Comparison of ENCODE assay signal across 8 cellular contexts in the genomic region with DNA sequence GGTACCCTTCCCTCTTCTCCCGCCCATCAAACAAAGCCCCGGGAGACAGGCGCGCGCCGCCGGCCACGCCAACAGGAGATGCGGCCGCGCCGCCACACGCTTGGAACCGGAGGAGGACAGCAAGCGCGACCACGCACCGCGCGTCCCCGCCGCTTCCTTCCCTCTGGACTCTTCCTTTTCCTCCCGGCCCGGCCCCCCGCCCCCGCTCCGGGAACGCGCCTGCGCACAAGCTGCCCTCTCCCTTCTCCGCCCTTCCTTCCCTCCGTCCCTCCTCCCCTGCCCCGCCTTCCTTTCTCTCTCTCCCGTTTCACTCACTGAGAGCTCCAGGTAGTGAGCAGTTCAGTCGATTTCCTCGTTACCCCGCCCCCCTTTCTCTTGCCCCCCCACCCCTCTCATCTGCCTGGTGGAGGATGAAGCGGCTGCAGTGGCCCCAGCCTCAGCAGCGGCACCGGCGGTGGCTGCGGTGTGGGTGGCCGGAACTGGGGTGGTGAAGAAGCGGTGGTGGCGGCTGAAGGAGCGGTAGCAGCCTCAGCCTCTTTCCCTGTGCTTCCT. TPM values are rescaled to one million over a fixed set of nuclear protein-coding genes. Genes with fewer than 3 reads are reported as not detected.
A peak's percentile ranks its signal among the peaks of the same experiment; 100 is the strongest.
DNase-seq lines count a peak whose midpoint lies in the region; ATAC-seq and TF ChIP-seq lines count a peak whose summit lies in the region.

A gene (plus strand): TSS at position 310 of the 552 bp plus-strand sequence. CDS start 569 bp downstream, outside the sequence.

- H3K27me3 ChIP-seq in osteoblast (ENCODE audit: insufficient read depth, low read length): no peaks in the 10 kb centered on the region
- no peaks in the 10 kb centered on the region for H3K27me3 ChIP-seq in testis

- peaks cover 28% of the 10 kb centered on the region for H3K4me1 Mint-ChIP-seq in activated naive CD8-positive, alpha-beta T cell (ENCODE audit: low read depth)
- peaks cover 12% of the 10 kb centered on the region for H3K4me1 Mint-ChIP-seq in glutamatergic neuron (ENCODE audit: low read depth, unreplicated experiment)

- no peak for TF ChIP-seq POLR2A in testis (IDR thresholded peaks at IDR 0.05)

- H3K36me3 ChIP-seq in osteoblast (ENCODE audit: insufficient read depth, low read length): peaks cover 10% of the 10 kb centered on the region
- H3K36me3 ChIP-seq in testis (ENCODE audit: low read depth, missing control alignments): no peaks in the 10 kb centered on the region

- H4K20me1 ChIP-seq in osteoblast (ENCODE audit: insufficient read depth, low read length): peaks cover 10% of the 10 kb centered on the region

- DNase-seq in GM12864 (ENCODE audit: low read depth): peak; percentile 81
- DNase-seq in NCI-H1105 treated with DMSO at 0.1 percent for 48 hours (lab: John Stamatoyannopoulos, UW): peak; percentile 85
- peak; percentile 91 for DNase-seq in SKM-1 treated with dmso at 0.1 percent for 144 hours (lab: John Stamatoyannopoulos, UW; ENCODE audit: unreplicated experiment)
- DNase-seq in glutamatergic neuron: peak; percentile 99
- DNase-seq in osteoblast (ENCODE audit: insufficient read length, low spot score, missing footprints): peak; percentile 97
- peak; percentile 97 for DNase-seq in testis

- peak within 1 kb of the TSS; percentile 86 for H2AFZ ChIP-seq in osteoblast (ENCODE audit: low read length)

- TF ChIP-seq CTCF in GM12864 (IDR thresholded peaks at IDR 0.05; ENCODE audit: low read depth, low read length, missing control alignments): no peak
- no peak for TF ChIP-seq CTCF in glutamatergic neuron (IDR thresholded peaks at IDR 0.05; ENCODE audit: partially characterized antibody, unreplicated experiment)
- TF ChIP-seq CTCF in osteoblast (IDR thresholded peaks at IDR 0.05; ENCODE audit: extremely low read depth, low read depth, low read length): no peak
- no peak for TF ChIP-seq CTCF in testis (IDR thresholded peaks at IDR 0.05)

- peak within 1 kb of the TSS; percentile 63 for H3K4me3 ChIP-seq in GM12864 (ENCODE audit: low read depth, low read length)
- peak within 1 kb of the TSS; percentile 92 for H3K4me3 ChIP-seq in osteoblast (ENCODE audit: insufficient read depth, low read length)
- peak within 1 kb of the TSS; percentile 87 to 99 for H3K4me3 ChIP-seq in testis

- H3K27me3 Mint-ChIP-seq in activated naive CD8-positive, alpha-beta T cell: no peaks in the 10 kb centered on the region
- H3K27me3 Mint-ChIP-seq in glutamatergic neuron (ENCODE audit: unreplicated experiment): no peaks in the 10 kb centered on the region

- intact Hi-C loops in testis (cut with DNase I; ENCODE audit: low total_unique reads): no loop called here

- H3K27ac ChIP-seq in osteoblast (ENCODE audit: low read depth, low read length) (peak within 1 kb of the TSS; percentile 79), testis (peak within 1 kb of the TSS; percentile 89 to 93)

- ATAC-seq in HG02678 (IDR thresholded peaks at IDR 0.05; ENCODE audit: unreplicated experiment): peak; percentile 55

- H3K4me3 Mint-ChIP-seq in activated naive CD8-positive, alpha-beta T cell: peak within 1 kb of the TSS; percentile 100
- H3K4me3 Mint-ChIP-seq in glutamatergic neuron (ENCODE audit: unreplicated experiment): peak within 1 kb of the TSS; percentile 91

- H3K9me3 ChIP-seq in osteoblast (ENCODE audit: low read depth, low read length): no peaks in the 10 kb centered on the region
- no peaks in the 10 kb centered on the region for H3K9me3 ChIP-seq in testis

- H3K9me3 Mint-ChIP-seq in activated naive CD8-positive, alpha-beta T cell (ENCODE audit: low read depth): no peaks in the 10 kb centered on the region
- H3K9me3 Mint-ChIP-seq in glutamatergic neuron (ENCODE audit: unreplicated experiment): peaks cover 7% of the 10 kb centered on the region

- H3K27ac Mint-ChIP-seq in activated naive CD8-positive, alpha-beta T cell: peak within 1 kb of the TSS; percentile 98
- peak within 1 kb of the TSS; percentile 89 for H3K27ac Mint-ChIP-seq in glutamatergic neuron (ENCODE audit: unreplicated experiment)

- H3K4me1 ChIP-seq in osteoblast (ENCODE audit: insufficient read depth, low read length) (peaks cover 6% of the 10 kb centered on the region), testis (peaks cover 11% of the 10 kb centered on the region)

- H3K79me2 ChIP-seq in osteoblast (ENCODE audit: insufficient read depth, low read length): peaks cover 49% of the 10 kb centered on the region

- 1% methylated on average over 43 to 44 of the region's 46 CpGs for WGBS in testis, 2 donors

- H3K4me2 ChIP-seq in osteoblast (ENCODE audit: insufficient read depth, low read length): peak within 1 kb of the TSS; percentile 86

- no peaks in the 10 kb centered on the region for H3K36me3 Mint-ChIP-seq in activated naive CD8-positive, alpha-beta T cell
- H3K36me3 Mint-ChIP-seq in glutamatergic neuron (ENCODE audit: unreplicated experiment): no peaks in the 10 kb centered on the region

RNA-seq across cellular contexts. Expression of the gene that starts here (rescaled TPM):
- total RNA-seq in glutamatergic neuron (ENCODE audit: unreplicated experiment): 55.1 TPM
- 42.4 and 43.8 TPM in 2 replicates for total RNA-seq in osteoblast
- total RNA-seq in testis: 10 to 100 TPM; 61.1 to 65.2 TPM
- polyA plus RNA-seq in testis (ENCODE audit: insufficient read depth, low read depth, low replicate concordance): 45.9 TPM

Comparison
In these comparisons a context has a peak if more than half of its experiments do, and no peak if none do; other contexts are left out.
1. Peak in every context shown above with its lines: DNase-seq, ATAC-seq, H3K4me3 ChIP-seq and H3K27ac ChIP-seq.